ENCODE assay signal across 1 cellular context in the genomic region with DNA sequence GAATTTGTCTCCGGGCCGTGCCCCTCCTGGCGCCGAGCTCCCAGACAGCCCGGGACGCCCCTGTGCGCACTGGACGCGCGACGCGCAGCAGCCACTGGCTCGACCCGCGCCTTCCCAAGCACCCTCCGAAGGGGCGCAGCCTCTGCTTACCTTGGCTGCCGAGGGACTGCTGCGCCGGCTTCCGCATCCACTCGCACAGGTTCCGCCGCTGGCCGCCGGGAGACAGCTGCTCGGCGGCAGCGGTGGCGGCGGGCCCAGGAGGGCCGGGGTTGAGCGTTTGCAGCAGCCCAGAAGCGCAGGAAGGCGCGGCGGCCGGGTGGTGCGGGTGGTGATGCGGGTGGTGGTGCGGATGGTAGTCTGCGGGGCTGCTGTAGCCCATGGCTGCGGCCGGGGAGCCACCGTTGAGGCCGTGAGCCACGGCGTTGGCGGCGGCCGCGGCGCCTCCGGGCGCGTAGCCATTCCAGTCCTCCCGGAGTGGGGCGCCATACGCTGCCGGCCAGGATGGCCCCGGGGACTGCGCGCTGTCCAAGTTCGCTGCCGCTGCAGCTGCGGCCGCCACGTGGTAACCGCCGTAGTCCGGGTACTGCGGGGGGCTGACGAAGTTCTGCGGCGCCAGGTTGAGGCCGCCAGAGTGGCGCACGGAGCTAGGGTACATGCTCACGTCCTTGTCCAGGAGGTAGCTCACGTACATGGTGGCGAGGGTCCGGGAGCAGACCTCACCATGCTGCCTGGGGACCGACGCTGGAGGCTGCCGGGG.
TF ChIP-seq lines count a peak whose summit lies in the region.

No MANE protein-coding gene starts in this region.

TF ChIP-seq in HEK293, 187 proteins besides CTCF, POLR2A, EP300 and RAD21 (continued from another document):
- TF ChIP-seq, protein P1, sequence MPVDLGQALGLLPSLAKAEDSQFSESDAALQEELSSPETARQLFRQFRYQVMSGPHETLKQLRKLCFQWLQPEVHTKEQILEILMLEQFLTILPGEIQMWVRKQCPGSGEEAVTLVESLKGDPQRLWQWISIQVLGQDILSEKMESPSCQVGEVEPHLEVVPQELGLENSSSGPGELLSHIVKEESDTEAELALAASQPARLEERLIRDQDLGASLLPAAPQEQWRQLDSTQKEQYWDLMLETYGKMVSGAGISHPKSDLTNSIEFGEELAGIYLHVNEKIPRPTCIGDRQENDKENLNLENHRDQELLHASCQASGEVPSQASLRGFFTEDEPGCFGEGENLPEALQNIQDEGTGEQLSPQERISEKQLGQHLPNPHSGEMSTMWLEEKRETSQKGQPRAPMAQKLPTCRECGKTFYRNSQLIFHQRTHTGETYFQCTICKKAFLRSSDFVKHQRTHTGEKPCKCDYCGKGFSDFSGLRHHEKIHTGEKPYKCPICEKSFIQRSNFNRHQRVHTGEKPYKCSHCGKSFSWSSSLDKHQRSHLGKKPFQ (tag by site-specific recombination; IDR thresholded peaks at IDR 0.05) = no peak
- TF ChIP-seq ZBTB21 (tag by site-specific recombination; IDR thresholded peaks at IDR 0.05) = no peak
- TF ChIP-seq ZNF626 (tag by site-specific recombination; IDR thresholded peaks at IDR 0.05) = no peak
- no peak for TF ChIP-seq MEIS1 (CRISPR knock-in tag; IDR thresholded peaks at IDR 0.05; ENCODE audit: borderline replicate concordance)
- no peak for TF ChIP-seq MYNN (tag by site-specific recombination; IDR thresholded peaks at IDR 0.05; ENCODE audit: borderline replicate concordance)
- TF ChIP-seq ZFP37 (tag by site-specific recombination; IDR thresholded peaks at IDR 0.05) = peak; percentile 81; the same call in 1 of the 2 replicates
- TF ChIP-seq, protein P2, sequence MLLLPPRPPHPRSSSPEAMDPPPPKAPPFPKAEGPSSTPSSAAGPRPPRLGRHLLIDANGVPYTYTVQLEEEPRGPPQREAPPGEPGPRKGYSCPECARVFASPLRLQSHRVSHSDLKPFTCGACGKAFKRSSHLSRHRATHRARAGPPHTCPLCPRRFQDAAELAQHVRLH (tag by site-specific recombination; IDR thresholded peaks at IDR 0.05) = no peak
- peak; percentile 28; the same call in 1 of the 2 replicates for TF ChIP-seq ZBTB8A (tag by site-specific recombination; IDR thresholded peaks at IDR 0.05)
- no peak for TF ChIP-seq ZNF561 (tag by site-specific recombination; IDR thresholded peaks at IDR 0.05; ENCODE audit: borderline replicate concordance)
- no peak for TF ChIP-seq OVOL3 (tag by site-specific recombination; IDR thresholded peaks at IDR 0.05)
- no peak for TF ChIP-seq ZNF544 (tag by site-specific recombination; IDR thresholded peaks at IDR 0.05)
- no peak for TF ChIP-seq ZNF843 (tag by site-specific recombination; IDR thresholded peaks at IDR 0.05)
- no peak for TF ChIP-seq ZNF16 (tag by site-specific recombination; IDR thresholded peaks at IDR 0.05; ENCODE audit: low read depth)
- no peak; the same call in 1 of the 2 replicates for TF ChIP-seq ZIC2 (tag by site-specific recombination; IDR thresholded peaks at IDR 0.05)
- TF ChIP-seq ZNF629 (tag by site-specific recombination; IDR thresholded peaks at IDR 0.05) = no peak
- no peak for TF ChIP-seq ZNF837 (tag by site-specific recombination; IDR thresholded peaks at IDR 0.05)
- 0 out of 2 replicates have a peak, but pooled peaks have one; percentile 22 for TF ChIP-seq ZBTB7A (tag by site-specific recombination; IDR thresholded peaks at IDR 0.05; ENCODE audit: low read depth)
- no peak for TF ChIP-seq ZNF510 (tag by site-specific recombination; IDR thresholded peaks at IDR 0.05; ENCODE audit: insufficient replicate concordance)
- TF ChIP-seq, protein P3, sequence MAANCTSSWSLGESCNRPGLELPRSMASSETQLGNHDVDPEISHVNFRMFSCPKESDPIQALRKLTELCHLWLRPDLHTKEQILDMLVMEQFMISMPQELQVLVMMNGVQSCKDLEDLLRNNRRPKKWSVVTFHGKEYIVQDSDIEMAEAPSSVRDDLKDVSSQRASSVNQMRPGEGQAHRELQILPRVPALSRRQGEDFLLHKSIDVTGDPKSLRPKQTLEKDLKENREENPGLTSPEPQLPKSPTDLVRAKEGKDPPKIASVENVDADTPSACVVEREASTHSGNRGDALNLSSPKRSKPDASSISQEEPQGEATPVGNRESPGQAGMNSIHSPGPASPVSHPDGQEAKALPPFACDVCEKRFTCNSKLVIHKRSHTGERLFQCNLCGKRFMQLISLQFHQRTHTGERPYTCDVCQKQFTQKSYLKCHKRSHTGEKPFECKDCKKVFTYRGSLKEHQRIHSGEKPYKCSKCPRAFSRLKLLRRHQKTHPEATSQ (tag by site-specific recombination; IDR thresholded peaks at IDR 0.05) = peak; percentile 49; the same call in 1 of the 2 replicates
- TF ChIP-seq, protein P4, sequence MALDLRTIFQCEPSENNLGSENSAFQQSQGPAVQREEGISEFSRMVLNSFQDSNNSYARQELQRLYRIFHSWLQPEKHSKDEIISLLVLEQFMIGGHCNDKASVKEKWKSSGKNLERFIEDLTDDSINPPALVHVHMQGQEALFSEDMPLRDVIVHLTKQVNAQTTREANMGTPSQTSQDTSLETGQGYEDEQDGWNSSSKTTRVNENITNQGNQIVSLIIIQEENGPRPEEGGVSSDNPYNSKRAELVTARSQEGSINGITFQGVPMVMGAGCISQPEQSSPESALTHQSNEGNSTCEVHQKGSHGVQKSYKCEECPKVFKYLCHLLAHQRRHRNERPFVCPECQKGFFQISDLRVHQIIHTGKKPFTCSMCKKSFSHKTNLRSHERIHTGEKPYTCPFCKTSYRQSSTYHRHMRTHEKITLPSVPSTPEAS (tag by site-specific recombination; IDR thresholded peaks at IDR 0.05) = no peak
- TF ChIP-seq ZNF623 (tag by site-specific recombination; IDR thresholded peaks at IDR 0.05) = no peak
- no peak for TF ChIP-seq HOXD13 (CRISPR knock-in tag; IDR thresholded peaks at IDR 0.05; ENCODE audit: borderline replicate concordance)
- no peak for TF ChIP-seq EGR2 (tag by site-specific recombination; IDR thresholded peaks at IDR 0.05; ENCODE audit: low read depth)
- TF ChIP-seq KLF16 (tag by site-specific recombination; IDR thresholded peaks at IDR 0.05) = peak; percentile 39; the same call in 1 of the 2 replicates
- TF ChIP-seq SETDB1 (IDR thresholded peaks at IDR 0.05; ENCODE audit: insufficient read length, low read length) = no peak
- TF ChIP-seq, protein P5, sequence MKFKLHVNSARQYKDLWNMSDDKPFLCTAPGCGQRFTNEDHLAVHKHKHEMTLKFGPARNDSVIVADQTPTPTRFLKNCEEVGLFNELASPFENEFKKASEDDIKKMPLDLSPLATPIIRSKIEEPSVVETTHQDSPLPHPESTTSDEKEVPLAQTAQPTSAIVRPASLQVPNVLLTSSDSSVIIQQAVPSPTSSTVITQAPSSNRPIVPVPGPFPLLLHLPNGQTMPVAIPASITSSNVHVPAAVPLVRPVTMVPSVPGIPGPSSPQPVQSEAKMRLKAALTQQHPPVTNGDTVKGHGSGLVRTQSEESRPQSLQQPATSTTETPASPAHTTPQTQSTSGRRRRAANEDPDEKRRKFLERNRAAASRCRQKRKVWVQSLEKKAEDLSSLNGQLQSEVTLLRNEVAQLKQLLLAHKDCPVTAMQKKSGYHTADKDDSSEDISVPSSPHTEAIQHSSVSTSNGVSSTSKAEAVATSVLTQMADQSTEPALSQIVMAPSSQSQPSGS (tag by site-specific recombination; IDR thresholded peaks at IDR 0.05; ENCODE audit: low read depth) = no peak
- no peak for TF ChIP-seq ZNF529 (tag by site-specific recombination; IDR thresholded peaks at IDR 0.05; ENCODE audit: insufficient replicate concordance)
- no peak for TF ChIP-seq KLF7 (tag by site-specific recombination; IDR thresholded peaks at IDR 0.05; ENCODE audit: borderline replicate concordance)
- no peak for TF ChIP-seq ZNF341 (tag by site-specific recombination; IDR thresholded peaks at IDR 0.05; ENCODE audit: low read depth)
